8 cellular contexts compared by ENCODE assay signal in the genomic region with DNA sequence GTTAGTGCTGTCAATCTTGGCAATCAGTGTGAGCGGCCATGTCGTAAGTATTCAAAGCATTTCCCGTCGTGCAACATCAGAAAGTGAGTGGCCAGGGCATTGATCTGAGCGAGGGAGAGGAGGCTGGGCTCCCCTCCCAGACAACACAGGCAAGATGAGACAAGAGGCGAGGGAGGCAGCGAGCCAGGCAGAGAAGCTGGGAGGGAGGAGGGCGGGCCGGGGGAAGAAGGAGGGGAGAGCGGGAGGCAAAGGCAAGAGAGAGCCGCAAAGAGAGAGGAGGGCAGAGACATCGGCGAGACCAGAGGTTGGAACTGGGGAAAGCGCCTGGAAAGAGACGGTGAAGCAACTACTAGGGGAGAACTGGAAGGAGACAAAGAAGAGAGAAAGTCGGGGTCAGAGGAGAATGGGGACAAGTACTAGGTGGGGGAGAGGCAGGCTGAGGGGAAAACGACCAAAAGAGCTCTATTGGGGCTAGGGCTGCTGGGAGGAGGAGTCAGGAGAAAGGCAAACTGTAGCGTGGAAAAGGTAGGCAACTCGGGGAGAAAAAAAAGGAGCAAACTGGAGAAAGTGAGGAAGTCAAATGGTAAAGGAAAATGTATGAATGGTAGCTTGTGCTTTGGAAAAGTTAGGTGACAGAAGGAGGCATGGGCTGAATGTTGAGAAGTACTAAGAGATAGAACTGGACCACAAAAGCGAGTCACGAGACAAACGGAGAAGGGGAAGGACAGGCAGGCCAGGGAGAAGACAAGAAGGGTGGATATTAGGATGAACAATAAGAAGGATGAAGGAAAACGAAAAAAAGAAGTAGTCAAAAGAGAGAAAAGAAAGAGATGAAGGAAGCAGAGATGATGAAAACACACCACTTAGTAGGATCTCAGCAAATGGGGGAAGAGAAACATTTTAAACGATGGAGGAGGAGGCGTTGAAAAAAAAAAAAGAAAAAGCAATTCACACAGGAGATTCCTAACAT.
DNase-seq lines count a peak whose midpoint lies in the region; ATAC-seq, FAIRE-seq and TF ChIP-seq lines count a peak whose summit lies in the region.

No MANE protein-coding gene starts in this region.

- H2BK120ac ChIP-seq in H1 (replicated peaks; ENCODE audit: low read depth, low read length) (no peak overlapping the region), mesenchymal stem cell (ENCODE audit: low read depth, low read length) (no peak overlapping the region)

- H2BK5ac ChIP-seq in H1 (ENCODE audit: low read depth, low read length) (no peak overlapping the region), mesenchymal stem cell (ENCODE audit: low read depth, low read length, poor library complexity, severe bottlenecking) (no peak overlapping the region)

- H3K4me2 ChIP-seq in H1 (ENCODE audit: insufficient read depth in 1 of 2, low read depth in 2 of 2, low read length in 2 of 2) (peak overlapping the region; percentile 82 to 94), mesenchymal stem cell (ENCODE audit: low read length, poor library complexity, severe bottlenecking) (peak overlapping the region; percentile 100)

- H3K14ac ChIP-seq in H1 (ENCODE audit: insufficient read length), result no peak overlapping the region
- H3K14ac ChIP-seq in mesenchymal stem cell (ENCODE audit: low read length in 2 of 2), result peak overlapping the region in 1 of 2 experiments; percentile 62

- H4K8ac ChIP-seq in H1 (ENCODE audit: extremely low read depth, insufficient read depth, low read length), result no peak overlapping the region; the same call in 1 of the 2 replicates
- peak overlapping the region; percentile 40 for H4K8ac ChIP-seq in mesenchymal stem cell (ENCODE audit: low read length)

- H2BK12ac ChIP-seq in H1 (ENCODE audit: low read depth, low read length) (no peak overlapping the region), mesenchymal stem cell (ENCODE audit: low read length in 2 of 2) (peak overlapping the region; percentile 4 to 21)

- H2BK15ac ChIP-seq in H1 (ENCODE audit: low read length), result no peak overlapping the region
- no peak overlapping the region for H2BK15ac ChIP-seq in mesenchymal stem cell (ENCODE audit: low read depth, poor library complexity, severe bottlenecking)

- no peaks in the 10 kb centered on the region for H3K9me3 Mint-ChIP-seq in activated T-cell treated with anti-CD3 and anti-CD28 coated beads, Interleukin-2, amount 50 U/mL, for 24 hours

- H3K27me3 ChIP-seq in H1 (replicated peaks in 1 of 4; ENCODE audit: control insufficient read depth in 3 of 4, extremely low read depth in 1 of 4, insufficient read depth in 3 of 4, low read length in 3 of 4), result peaks cover 86 to 100% (median 97%) of the 10 kb centered on the region in 4 experiments
- peaks cover 48 to 84% of the 10 kb centered on the region in 2 experiments for H3K27me3 ChIP-seq in mesenchymal stem cell (ENCODE audit: control insufficient read depth in 1 of 2, insufficient read depth in 1 of 2, low read length in 2 of 2)

- H3K4ac ChIP-seq in H1 (replicated peaks; ENCODE audit: insufficient read length, low read depth, low read length), result no peak overlapping the region
- peak overlapping the region in 1 of 2 experiments; percentile 58 for H3K4ac ChIP-seq in mesenchymal stem cell (ENCODE audit: low read depth in 1 of 2, low read length in 2 of 2)

- no peak overlapping the region for H3K27ac Mint-ChIP-seq in activated T-cell treated with anti-CD3 and anti-CD28 coated beads, Interleukin-2, amount 50 U/mL, for 24 hours

- H2BK20ac ChIP-seq in H1 (ENCODE audit: low read length), result no peak overlapping the region

- H4K20me1 ChIP-seq in H1 (replicated peaks in 1 of 2; ENCODE audit: control insufficient read depth in 1 of 2, insufficient read depth in 2 of 2, low read length in 2 of 2), result peaks cover 19 to 26% of the 10 kb centered on the region in 2 experiments

- peaks cover 25% of the 10 kb centered on the region; the same call in 1 of the 2 replicates for H3K23me2 ChIP-seq in H1 (ENCODE audit: low read depth, low read length)

- CTCF ChIA-PET in H1 (lab: Charles Lee; ENCODE audit: partially characterized antibody), result interaction anchor here (1.3 to 1.7 kb wide), 5 partner anchors 15 to 838 kb away, joined by 4 to 5 read pairs (median 4); no protein-coding TSS in a partner anchor

- H2AK5ac ChIP-seq in H1 (ENCODE audit: low read depth, low read length), result no peak overlapping the region
- no peak overlapping the region for H2AK5ac ChIP-seq in mesenchymal stem cell (ENCODE audit: low read length, severe bottlenecking)

- H3K18ac ChIP-seq in H1 (ENCODE audit: extremely low read depth, low read length) (peak overlapping the region; percentile 48; the same call in 1 of the 2 replicates), mesenchymal stem cell (ENCODE audit: low read depth in 1 of 2, low read length in 2 of 2) (peak overlapping the region; percentile 38 to 65)

- peak overlapping the region; percentile 36 to 72 (median 54) for H3K4me3 ChIP-seq in H1 (ENCODE audit: extremely low read depth in 1 of 4, insufficient read depth in 2 of 4, low read depth in 3 of 4, low read length in 4 of 4)
- peak overlapping the region; percentile 72 to 83 for H3K4me3 ChIP-seq in mesenchymal stem cell (ENCODE audit: insufficient read depth in 1 of 2, low read depth in 1 of 2, low read length in 2 of 2)

- TF ChIP-seq EP300 in H1 (IDR thresholded peaks at IDR 0.05; ENCODE audit: borderline replicate concordance in 1 of 2, low read depth in 2 of 2, low read length in 2 of 2), result no peak

- no peaks in the 10 kb centered on the region for H3K79me1 ChIP-seq in H1 (ENCODE audit: low read depth, low read length)
- no peaks in the 10 kb centered on the region for H3K79me1 ChIP-seq in mesenchymal stem cell (replicated peaks; ENCODE audit: low read length, poor library complexity, severe bottlenecking)

- H3K36me3 Mint-ChIP-seq in activated T-cell treated with anti-CD3 and anti-CD28 coated beads, Interleukin-2, amount 50 U/mL, for 24 hours (ENCODE audit: low read depth), result no peaks in the 10 kb centered on the region

- FAIRE-seq in H1 (lab: Jason Lieb, UNC), result no peak

- TF ChIP-seq CTCF in H1 (IDR thresholded peaks at IDR 0.05; ENCODE audit: control extremely low read depth in 1 of 3, insufficient read depth in 1 of 3, low read depth in 1 of 3, low read length in 3 of 3), result no peak

- peaks cover 39% of the 10 kb centered on the region for H3K4me1 Mint-ChIP-seq in activated T-cell treated with anti-CD3 and anti-CD28 coated beads, Interleukin-2, amount 50 U/mL, for 24 hours (ENCODE audit: low read depth)

- peak; percentile 74 for DNase-seq in DMS79 (lab: John Stamatoyannopoulos, UW)
- DNase-seq in NCI-H345 treated with DMSO at 0.1 percent for 48 hours (lab: John Stamatoyannopoulos, UW; ENCODE audit: unreplicated experiment), result peak; percentile 62
- DNase-seq in H1 (ENCODE audit: low read depth in 1 of 2, low spot score in 2 of 2), result no peak
- DNase-seq in mesenchymal stem cell, result peak; percentile 89
- DNase-seq in activated T-cell treated with anti-CD3 and anti-CD28 coated beads, Interleukin-2, amount 50 U/mL, for 24 hours, result no peak
- no peak for DNase-seq in T-helper 9 cell

- POLR2A ChIA-PET in H1 (lab: Charles Lee; ENCODE audit: partially characterized antibody), result no interaction called here

- H4K91ac ChIP-seq in H1 (replicated peaks; ENCODE audit: insufficient read length, low read length) (no peak overlapping the region), mesenchymal stem cell (ENCODE audit: low read length) (no peak overlapping the region)

- no peaks in the 10 kb centered on the region for H3K79me2 ChIP-seq in H1 (ENCODE audit: control insufficient read depth in 1 of 2, insufficient read depth in 2 of 2, low read length in 2 of 2)

- peaks cover 37% of the 10 kb centered on the region for H3K27me3 Mint-ChIP-seq in activated T-cell treated with anti-CD3 and anti-CD28 coated beads, Interleukin-2, amount 50 U/mL, for 24 hours

- no peak overlapping the region for H3K4me3 Mint-ChIP-seq in activated T-cell treated with anti-CD3 and anti-CD28 coated beads, Interleukin-2, amount 50 U/mL, for 24 hours

- TF ChIP-seq RAD21 in H1 (IDR thresholded peaks at IDR 0.05 in 1 of 2, conservative IDR thresholded peaks at IDR 0.05 in 1 of 2; ENCODE audit: low read depth in 2 of 2, low read length in 2 of 2), result no peak

- no peak overlapping the region for H2AFZ ChIP-seq in H1 (ENCODE audit: low read length)
- peak overlapping the region; percentile 81 for H2AFZ ChIP-seq in mesenchymal stem cell (ENCODE audit: low read depth, low read length)

- 5% methylated on average over 20 of the region's 25 CpGs; no CpG with 5 or more reads in 1 of the 2 experiments for WGBS in H1 (ENCODE audit: extremely low coverage in 1 of 2, insufficient coverage in 1 of 2, insufficient read length in 1 of 2, insufficient replicate concordance in 2 of 2, low coverage in 1 of 2, low lambda C conversion rate in 2 of 2, missing lambda C conversion rate in 1 of 2), 2 experiments
- 5% methylated on average over 24 of the region's 25 CpGs for WGBS in mesenchymal stem cell

- no peak overlapping the region for H4K5ac ChIP-seq in H1 (ENCODE audit: insufficient read length, low read depth, low read length)

- H3K9me3 ChIP-seq in H1 (ENCODE audit: insufficient read depth in 2 of 2, low read depth in 1 of 2, low read length in 1 of 2), result no peaks in the 10 kb centered on the region
- H3K9me3 ChIP-seq in mesenchymal stem cell (ENCODE audit: control insufficient read depth, low read length), result peaks cover 4% of the 10 kb centered on the region

- H3K9ac ChIP-seq in H1 (replicated peaks in 1 of 4; ENCODE audit: extremely low read depth in 1 of 4, low read depth in 3 of 4, low read length in 3 of 4) (no peak overlapping the region), mesenchymal stem cell (ENCODE audit: low read length) (peak overlapping the region; percentile 35)

- H3K27ac ChIP-seq in H1 (ENCODE audit: low read depth, low read length) (no peak overlapping the region), mesenchymal stem cell (ENCODE audit: low read length, poor library complexity, severe bottlenecking) (no peak overlapping the region)

- TF ChIP-seq POLR2A in H1 (IDR thresholded peaks at IDR 0.05; ENCODE audit: control extremely low read depth in 1 of 2, low read depth in 2 of 2, low read length in 2 of 2), result no peak

- H3K36me3 ChIP-seq in H1 (ENCODE audit: control insufficient read depth in 2 of 4, insufficient read depth in 4 of 4, low read length in 3 of 4) (peaks cover 0 to 6% (median 0%) of the 10 kb centered on the region in 4 experiments; a peak in 1 of 8 replicates), mesenchymal stem cell (ENCODE audit: control insufficient read depth in 1 of 2, insufficient read depth in 2 of 2, low read depth in 1 of 2, low read length in 2 of 2) (no peaks in the 10 kb centered on the region)

- H3K56ac ChIP-seq in H1 (replicated peaks; ENCODE audit: insufficient read length, low read depth, low read length), result no peak overlapping the region

- ATAC-seq in GM21423 (IDR thresholded peaks at IDR 0.05; ENCODE audit: unreplicated experiment) (no peak), GM19035 (IDR thresholded peaks at IDR 0.05; ENCODE audit: unreplicated experiment) (no peak)

- H3K23ac ChIP-seq in H1 (ENCODE audit: insufficient read length) (no peak overlapping the region), mesenchymal stem cell (ENCODE audit: low read length in 2 of 2) (no peak overlapping the region)

- H3K4me1 ChIP-seq in H1 (replicated peaks in 1 of 4; ENCODE audit: control insufficient read depth in 3 of 4, insufficient read depth in 4 of 4, low read length in 3 of 4) (peaks cover 4 to 37% (median 10%) of the 10 kb centered on the region in 4 experiments; a peak in 6 of 7 replicates), mesenchymal stem cell (ENCODE audit: control insufficient read depth, insufficient read depth, low read depth, low read length) (peaks cover 23% of the 10 kb centered on the region)

Comparison
In these comparisons a context has a peak if more than half of its experiments do, and no peak if none do; other contexts are left out.
1. DNase-seq: peak in DMS79 (single experiment), NCI-H345 treated with DMSO at 0.1 percent for 48 hours (single experiment) and mesenchymal stem cell (single experiment); none in H1 (0 of 2), activated T-cell treated with anti-CD3 and anti-CD28 coated beads, Interleukin-2, amount 50 U/mL, for 24 hours (single experiment) and T-helper 9 cell (single experiment).